Comparison of ENCODE assay signal across 8 cellular contexts in genomic region chr10:97736902-97737769, GRCh38. TPM values are rescaled to one million over a fixed set of nuclear protein-coding genes. Genes with fewer than 3 reads are reported as not detected.
A peak's percentile ranks its signal among the peaks of the same experiment; 100 is the strongest.
DNase-seq lines count a peak whose midpoint lies in the region; ATAC-seq, FAIRE-seq and TF ChIP-seq lines count a peak whose summit lies in the region.

ZFYVE27 (plus strand) TSS chr10:97737128; CDS start chr10:97738478, 1,350 bp downstream.

- peaks cover 36% of the 10 kb centered on the region for H3K27me3 Mint-ChIP-seq in endodermal cell (ENCODE audit: insufficient read depth)

- peak within 1 kb of the TSS; percentile 95 for H3K27ac Mint-ChIP-seq in endodermal cell

- H3K9ac ChIP-seq in NT2/D1 (ENCODE audit: insufficient read length, low read depth) (peak within 1 kb of the TSS; percentile 98), endodermal cell (ENCODE audit: extremely low read depth, low read length, poor library complexity, severe bottlenecking) (peak within 1 kb of the TSS; percentile 84)

- DNase-seq in Caki2 (ENCODE audit: low read depth) (peak; percentile 84), HTR-8/SVneo (ENCODE audit: insufficient read length, low spot score) (peak; percentile 97), NT2/D1 (ENCODE audit: low read depth, low spot score) (peak; percentile 91), endodermal cell (peak; percentile 99), mesenteric fat pad (ENCODE audit: low spot score) (peak; percentile 100)
- DNase-seq in activated CD8-positive, alpha-beta memory T cell treated with anti-CD3 and anti-CD28 coated beads, Interleukin-2, amount 50 U/mL, for 24 hours (ENCODE audit: extremely low read depth) = peak; percentile 91
- DNase-seq in stimulated activated CD8-positive, alpha-beta memory T cell treated with anti-CD3 and anti-CD28 coated beads, Interleukin-15, amount 100 ng/mL, for 1 hour (ENCODE audit: low read depth) = peak; percentile 91

- H3K4me1 Mint-ChIP-seq in endodermal cell = peaks cover 20% of the 10 kb centered on the region

- peaks cover 12% of the 10 kb centered on the region for H3K9me3 ChIP-seq in NT2/D1 (ENCODE audit: insufficient read depth, low read length)
- peaks cover 8% of the 10 kb centered on the region for H3K9me3 ChIP-seq in endodermal cell (ENCODE audit: control insufficient read depth, low read length)

- peak within 1 kb of the TSS; percentile 47 for H3K27ac ChIP-seq in endodermal cell (ENCODE audit: low read depth, low read length)

- H3K9me3 Mint-ChIP-seq in endodermal cell = peaks cover 12% of the 10 kb centered on the region

- FAIRE-seq in HTR-8/SVneo (lab: Jason Lieb, UNC) = peak; percentile 95

- H3K27me3 ChIP-seq in NT2/D1 (ENCODE audit: insufficient read depth, insufficient read length) (peaks cover 16% of the 10 kb centered on the region), endodermal cell (ENCODE audit: control insufficient read depth, insufficient read depth, low read length, poor library complexity, severe bottlenecking) (peaks cover 19% of the 10 kb centered on the region)

- peak; percentile 90 for ATAC-seq in GM21381 (IDR thresholded peaks at IDR 0.05; ENCODE audit: unreplicated experiment)

- peaks cover 22% of the 10 kb centered on the region for H3K36me3 Mint-ChIP-seq in endodermal cell (ENCODE audit: low read depth)

- TF ChIP-seq CTCF in endodermal cell (conservative IDR thresholded peaks at IDR 0.05) = no peak

- H3K4me3 Mint-ChIP-seq in endodermal cell = peak within 1 kb of the TSS; percentile 73

- 0 to 1% methylated on average over 25 to 72 of the region's 72 CpGs for WGBS in endodermal cell (ENCODE audit: insufficient coverage in 1 of 2, insufficient read length in 1 of 2), 2 experiments

- H3K4me1 ChIP-seq in NT2/D1 (ENCODE audit: insufficient read depth, insufficient read length) = peaks cover 2% of the 10 kb centered on the region
- H3K4me1 ChIP-seq in endodermal cell (ENCODE audit: control insufficient read depth, insufficient read depth, low read length) = no peaks in the 10 kb centered on the region

- peak within 1 kb of the TSS; percentile 93 for H3K4me3 ChIP-seq in NT2/D1 (ENCODE audit: insufficient read length, low read depth)
- peak within 1 kb of the TSS; percentile 86 for H3K4me3 ChIP-seq in endodermal cell (ENCODE audit: low read length)

- in situ Hi-C loops in Caki2 (cut with HindIII; ENCODE audit: low pct_unique_long_range_greater_than_20kb, low sequenced_read_pairs) = no loop called here

- H3K36me3 ChIP-seq in NT2/D1 (ENCODE audit: insufficient read depth, insufficient read length, low read length) (peaks cover 27% of the 10 kb centered on the region), endodermal cell (ENCODE audit: control insufficient read depth, insufficient read depth, low read length) (peaks cover 24% of the 10 kb centered on the region)

RNA-seq across cellular contexts. Expression of gene ZFYVE27, which starts in this region (rescaled TPM):
- total RNA-seq in Caki2 (2014; rRNA removed; shearing (Covaris generic); ENCODE audit: low replicate concordance) = 18.9 and 30.5 TPM in 2 replicates
- total RNA-seq in endodermal cell (10 to 100 TPM; 33.5 to 36.3 TPM), mesenteric fat pad (19.2 TPM)
- 22.3 TPM for polyA plus RNA-seq in endodermal cell (2013, experiment 1 of 2)
- polyA plus RNA-seq in endodermal cell (2013, experiment 2 of 2) = 17.6 TPM

Comparison
In these comparisons a context has a peak if more than half of its experiments do, and no peak if none do; other contexts are left out.
1. Peak in every context shown above with its lines: DNase-seq, ATAC-seq, H3K4me3 ChIP-seq and H3K27ac ChIP-seq.